8 cellular contexts compared by ENCODE assay signal in the genomic region with DNA sequence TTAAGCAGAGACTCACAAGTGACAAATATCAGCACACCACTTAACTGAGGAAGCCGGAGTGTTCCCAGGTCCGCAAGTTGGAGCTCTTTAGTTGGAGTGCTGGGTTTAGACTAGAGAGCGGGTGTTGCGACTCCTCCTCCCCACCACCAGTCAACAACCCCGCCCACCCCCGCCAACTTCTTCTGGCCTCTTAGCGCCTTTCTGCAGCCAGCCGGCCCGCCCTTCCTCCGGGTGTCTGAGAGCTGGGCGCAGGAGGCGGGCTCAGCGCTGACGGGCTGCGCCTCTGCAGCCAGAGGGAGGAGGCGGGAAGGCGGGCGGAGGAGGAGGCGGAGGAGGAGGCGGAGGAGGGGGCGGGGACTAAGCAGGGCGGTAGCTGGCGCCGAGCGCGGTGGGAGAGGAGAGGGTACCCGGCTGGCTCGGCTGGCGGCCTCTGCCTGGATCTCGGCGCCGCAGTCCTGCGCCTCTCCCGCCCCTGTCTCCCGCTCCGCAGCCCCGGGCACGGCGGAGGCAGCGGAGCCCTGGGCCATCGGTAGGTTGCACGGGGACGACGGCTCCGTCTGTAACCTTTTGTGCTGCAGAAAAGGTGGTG. TPM values are rescaled to one million over a fixed set of nuclear protein-coding genes. Genes with fewer than 3 reads are reported as not detected.
DNase-seq lines count a peak whose midpoint lies in the region; ATAC-seq and TF ChIP-seq lines count a peak whose summit lies in the region.

A gene with protein sequence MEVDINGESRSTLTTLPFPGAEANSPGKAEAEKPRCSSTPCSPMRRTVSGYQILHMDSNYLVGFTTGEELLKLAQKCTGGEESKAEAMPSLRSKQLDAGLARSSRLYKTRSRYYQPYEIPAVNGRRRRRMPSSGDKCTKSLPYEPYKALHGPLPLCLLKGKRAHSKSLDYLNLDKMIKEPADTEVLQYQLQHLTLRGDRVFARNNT (plus strand): TSS at position 396 of the 589 bp plus-strand sequence. CDS start 17,157 bp downstream, outside the sequence.

- peak within 1 kb of the TSS; percentile 85 for H3K4me2 ChIP-seq in PC-3 (ENCODE audit: low read length)

- H3K9me3 Mint-ChIP-seq in activated T-cell treated with anti-CD3 and anti-CD28 coated beads, Interleukin-2, amount 50 U/mL, for 24 hours = no peaks in the 10 kb centered on the region

- peak; percentile 3; the same call in 1 of the 2 replicates for TF ChIP-seq RAD21 in Ishikawa (IDR thresholded peaks at IDR 0.05; ENCODE audit: low read depth)

- H3F3A ChIP-seq in PC-3 (ENCODE audit: low read length, unreplicated experiment) = no peaks in the 10 kb centered on the region

- H2AFZ ChIP-seq in PC-3 (ENCODE audit: low read length) = peak within 1 kb of the TSS; percentile 84

- no peak for TF ChIP-seq EP300 in Ishikawa (IDR thresholded peaks at IDR 0.05; ENCODE audit: borderline replicate concordance)

- H3K4me3 ChIP-seq in PC-3 (ENCODE audit: low read length) (peak within 1 kb of the TSS; percentile 93), mucosa of descending colon (peak within 1 kb of the TSS; percentile 79)

- H3K9me3 ChIP-seq in PC-3 (ENCODE audit: low read length) = no peaks in the 10 kb centered on the region
- no peaks in the 10 kb centered on the region for H3K9me3 ChIP-seq in mucosa of descending colon

- POLR2A ChIA-PET in PC-3 (lab: Charles Lee; ENCODE audit: unreplicated experiment) = interaction anchor here (0.5 to 0.7 kb wide), 8 partner anchors 13 to 723 kb away, joined by 3 to 17 read pairs (median 6); no protein-coding TSS in a partner anchor

- H3K4me1 Mint-ChIP-seq in activated T-cell treated with anti-CD3 and anti-CD28 coated beads, Interleukin-2, amount 50 U/mL, for 24 hours (ENCODE audit: low read depth) = peaks cover 32% of the 10 kb centered on the region

- peak within 1 kb of the TSS; percentile 87 for H3K27ac Mint-ChIP-seq in activated T-cell treated with anti-CD3 and anti-CD28 coated beads, Interleukin-2, amount 50 U/mL, for 24 hours

- CTCF ChIA-PET in PC-3 (lab: Charles Lee) = interaction anchor here (0.5 to 3.0 kb wide), 17 partner anchors 15 to 1088 kb away, joined by 3 to 22 read pairs (median 4); no protein-coding TSS in a partner anchor

- no peaks in the 10 kb centered on the region for H3K9me2 ChIP-seq in PC-3 (replicated peaks; ENCODE audit: low read length)

- peak within 1 kb of the TSS; percentile 63 for H3K27ac ChIP-seq in PC-3 (ENCODE audit: low read length)
- H3K27ac ChIP-seq in epithelial cell of prostate = peak within 1 kb of the TSS; percentile 64

- no TSS peak for BruUV-seq in PC-3 (replicated peaks; lab: Mats Ljungman, UMichigan)

- intact Hi-C loops in PC-3 (cut with micrococcal nuclease) = loop anchor here (1.0 to 5.0 kb wide), 5 partner anchors 26 to 304 kb away; a partner anchor contains a TSS
- intact Hi-C loops in mucosa of descending colon (cut with DNase I, micrococcal nuclease) = no loop called here

- H3K9ac ChIP-seq in PC-3 (ENCODE audit: low read length) = peak within 1 kb of the TSS; percentile 81

- peak; percentile 69 for ATAC-seq in GM21619 (IDR thresholded peaks at IDR 0.05; ENCODE audit: unreplicated experiment)
- ATAC-seq in PC-3 = peak; percentile 85
- ATAC-seq in mucosa of descending colon = peak; percentile 91

- peak; percentile 26 for DNase-seq in DMS153 treated with DMSO at 0.1 percent for 48 hours (lab: John Stamatoyannopoulos, UW; ENCODE audit: unreplicated experiment)
- DNase-seq in PC-3 = peak; percentile 99
- peak; percentile 90 for DNase-seq in activated T-cell treated with anti-CD3 and anti-CD28 coated beads, Interleukin-2, amount 50 U/mL, for 24 hours
- DNase-seq in epithelial cell of prostate (ENCODE audit: low read depth, low spot score) = peak; percentile 80
- DNase-seq in mucosa of descending colon = peak; percentile 98 to 99 (median 98)
- DNase-seq in stimulated activated CD8-positive, alpha-beta memory T cell treated with anti-CD3 and anti-CD28 coated beads, Interleukin-4, amount 100 ng/mL, for 1 hour (ENCODE audit: low read depth in 2 of 2, low spot score in 1 of 2) = peak; percentile 84 to 88

- peaks cover 6% of the 10 kb centered on the region for H3K36me3 Mint-ChIP-seq in activated T-cell treated with anti-CD3 and anti-CD28 coated beads, Interleukin-2, amount 50 U/mL, for 24 hours (ENCODE audit: low read depth)

- H4K20me1 ChIP-seq in PC-3 (ENCODE audit: low read length) = peaks cover 32% of the 10 kb centered on the region

- peaks cover 34% of the 10 kb centered on the region for H3K4me1 ChIP-seq in PC-3 (ENCODE audit: insufficient read depth, low read length)
- H3K4me1 ChIP-seq in mucosa of descending colon (ENCODE audit: low read depth) = peaks cover 9% of the 10 kb centered on the region

- H3K36me3 ChIP-seq in PC-3 (ENCODE audit: low read depth, low read length) (no peaks in the 10 kb centered on the region), mucosa of descending colon (ENCODE audit: low read depth) (no peaks in the 10 kb centered on the region)

- H3K79me2 ChIP-seq in PC-3 (ENCODE audit: low read length) = peaks cover 48% of the 10 kb centered on the region

- H3K27me3 Mint-ChIP-seq in activated T-cell treated with anti-CD3 and anti-CD28 coated beads, Interleukin-2, amount 50 U/mL, for 24 hours = peaks cover 15% of the 10 kb centered on the region

- no peaks in the 10 kb centered on the region for H3K27me3 ChIP-seq in PC-3 (ENCODE audit: low read length)

- H3K4me3 Mint-ChIP-seq in activated T-cell treated with anti-CD3 and anti-CD28 coated beads, Interleukin-2, amount 50 U/mL, for 24 hours = peak within 1 kb of the TSS; percentile 87

- 0 out of 2 replicates have a peak, but pooled peaks have one; percentile 9 for TF ChIP-seq CTCF in PC-3 (conservative IDR thresholded peaks at IDR 0.05; ENCODE audit: low read depth, low read length)
- TF ChIP-seq CTCF in mucosa of descending colon (IDR thresholded peaks at IDR 0.05) = peak; percentile 27

TF ChIP-seq in Ishikawa, 13 proteins besides CTCF, POLR2A, EP300 and RAD21:
- TF ChIP-seq FOXM1 (IDR thresholded peaks at IDR 0.05; ENCODE audit: borderline replicate concordance, low read depth) (no peak), ZBTB7A (IDR thresholded peaks at IDR 0.05; ENCODE audit: low read depth) (peak; percentile 73; the same call in 1 of the 2 replicates), EGR1 (IDR thresholded peaks at IDR 0.05) (peak; percentile 86), YY1 (IDR thresholded peaks at IDR 0.05; ENCODE audit: low read depth) (no peak), TAF1 (IDR thresholded peaks at IDR 0.05; ENCODE audit: low read depth) (peak; percentile 82), TEAD4 (IDR thresholded peaks at IDR 0.05) (0 out of 2 replicates have a peak, but pooled peaks have one; percentile 26)
- TF ChIP-seq, protein P1, sequence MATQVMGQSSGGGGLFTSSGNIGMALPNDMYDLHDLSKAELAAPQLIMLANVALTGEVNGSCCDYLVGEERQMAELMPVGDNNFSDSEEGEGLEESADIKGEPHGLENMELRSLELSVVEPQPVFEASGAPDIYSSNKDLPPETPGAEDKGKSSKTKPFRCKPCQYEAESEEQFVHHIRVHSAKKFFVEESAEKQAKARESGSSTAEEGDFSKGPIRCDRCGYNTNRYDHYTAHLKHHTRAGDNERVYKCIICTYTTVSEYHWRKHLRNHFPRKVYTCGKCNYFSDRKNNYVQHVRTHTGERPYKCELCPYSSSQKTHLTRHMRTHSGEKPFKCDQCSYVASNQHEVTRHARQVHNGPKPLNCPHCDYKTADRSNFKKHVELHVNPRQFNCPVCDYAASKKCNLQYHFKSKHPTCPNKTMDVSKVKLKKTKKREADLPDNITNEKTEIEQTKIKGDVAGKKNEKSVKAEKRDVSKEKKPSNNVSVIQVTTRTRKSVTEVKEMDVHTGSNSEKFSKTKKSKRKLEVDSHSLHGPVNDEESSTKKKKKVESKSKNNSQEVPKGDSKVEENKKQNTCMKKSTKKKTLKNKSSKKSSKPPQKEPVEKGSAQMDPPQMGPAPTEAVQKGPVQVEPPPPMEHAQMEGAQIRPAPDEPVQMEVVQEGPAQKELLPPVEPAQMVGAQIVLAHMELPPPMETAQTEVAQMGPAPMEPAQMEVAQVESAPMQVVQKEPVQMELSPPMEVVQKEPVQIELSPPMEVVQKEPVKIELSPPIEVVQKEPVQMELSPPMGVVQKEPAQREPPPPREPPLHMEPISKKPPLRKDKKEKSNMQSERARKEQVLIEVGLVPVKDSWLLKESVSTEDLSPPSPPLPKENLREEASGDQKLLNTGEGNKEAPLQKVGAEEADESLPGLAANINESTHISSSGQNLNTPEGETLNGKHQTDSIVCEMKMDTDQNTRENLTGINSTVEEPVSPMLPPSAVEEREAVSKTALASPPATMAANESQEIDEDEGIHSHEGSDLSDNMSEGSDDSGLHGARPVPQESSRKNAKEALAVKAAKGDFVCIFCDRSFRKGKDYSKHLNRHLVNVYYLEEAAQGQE (IDR thresholded peaks at IDR 0.05; ENCODE audit: low read depth) = no peak
- TF ChIP-seq, protein P2, sequence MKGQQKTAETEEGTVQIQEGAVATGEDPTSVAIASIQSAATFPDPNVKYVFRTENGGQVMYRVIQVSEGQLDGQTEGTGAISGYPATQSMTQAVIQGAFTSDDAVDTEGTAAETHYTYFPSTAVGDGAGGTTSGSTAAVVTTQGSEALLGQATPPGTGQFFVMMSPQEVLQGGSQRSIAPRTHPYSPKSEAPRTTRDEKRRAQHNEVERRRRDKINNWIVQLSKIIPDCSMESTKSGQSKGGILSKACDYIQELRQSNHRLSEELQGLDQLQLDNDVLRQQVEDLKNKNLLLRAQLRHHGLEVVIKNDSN (IDR thresholded peaks at IDR 0.05) = no peak
TF ChIP-seq in Ishikawa: peak in this region for 4.

RNA-seq across cellular contexts. Expression of the gene that starts here (rescaled TPM):
- total RNA-seq in PC-3 (2014; rRNA removed) (15.1 and 22.2 TPM in 2 replicates), mucosa of descending colon (10 to 100 TPM; 30.3 to 72.5 (median 67.9) TPM)

Comparison
In these comparisons a context has a peak if more than half of its experiments do, and no peak if none do; other contexts are left out.
1. Peak in every context shown above with its lines: DNase-seq, ATAC-seq, H3K4me3 ChIP-seq and H3K27ac ChIP-seq.
2. DNase-seq: peak in every context shown above with its lines; median percentile 99 in PC-3; 98 in mucosa of descending colon; 90 in activated T-cell treated with anti-CD3 and anti-CD28 coated beads, Interleukin-2, amount 50 U/mL, for 24 hours; 86 in stimulated activated CD8-positive, alpha-beta memory T cell treated with anti-CD3 and anti-CD28 coated beads, Interleukin-4, amount 100 ng/mL, for 1 hour; 80 in epithelial cell of prostate; 26 in DMS153 treated with DMSO at 0.1 percent for 48 hours.